8 cellular contexts compared by ENCODE assay signal in genomic region chr5:80204808-80205614, GRCh38. TPM values are rescaled to one million over a fixed set of nuclear protein-coding genes. Genes with fewer than 3 reads are reported as not detected.
DNase-seq lines count a peak whose midpoint lies in the region; ATAC-seq and TF ChIP-seq lines count a peak whose summit lies in the region.

No MANE protein-coding gene starts in this region.

- H3K27ac Mint-ChIP-seq in activated CD4-positive, alpha-beta memory T cell treated with anti-CD3 and anti-CD28 coated beads, Interleukin-2, amount 10 ng/mL, durations not matched to agents 7 days and 5 days, result peak overlapping the region; percentile 55

- H3K9me3 ChIP-seq in right cardiac atrium (ENCODE audit: control insufficient read depth, low read length) (no peaks in the 10 kb centered on the region), stomach (no peaks in the 10 kb centered on the region)

- H3K36me3 ChIP-seq in stomach, result peaks cover 4 to 24% (median 21%) of the 10 kb centered on the region in 4 donors

- H3K27me3 ChIP-seq in right cardiac atrium (ENCODE audit: control insufficient read depth, insufficient read depth), result no peaks in the 10 kb centered on the region
- no peaks in the 10 kb centered on the region for H3K27me3 ChIP-seq in stomach

- H3K27ac ChIP-seq in right cardiac atrium (ENCODE audit: low read length) (peak overlapping the region; percentile 37), stomach (peak overlapping the region; percentile 11 to 64 (median 33))

- H3K4me1 Mint-ChIP-seq in activated CD4-positive, alpha-beta memory T cell treated with anti-CD3 and anti-CD28 coated beads, Interleukin-2, amount 10 ng/mL, durations not matched to agents 7 days and 5 days, result peaks cover 60% of the 10 kb centered on the region

- DNase-seq in SKM-1 treated with dmso at 0.1 percent for 144 hours (lab: John Stamatoyannopoulos, UW; ENCODE audit: unreplicated experiment), result peak; percentile 37
- no peak for DNase-seq in SKM-1 (lab: John Stamatoyannopoulos, UW; ENCODE audit: unreplicated experiment)
- DNase-seq in activated CD4-positive, alpha-beta memory T cell treated with anti-CD3 and anti-CD28 coated beads, Interleukin-2, amount 10 ng/mL, durations not matched to agents 7 days and 5 days, result no peak
- DNase-seq in right cardiac atrium, result peak in 1 of 3 donors; percentile 51
- DNase-seq in stomach, result peak; percentile 46
- DNase-seq in NCI-H2107 treated with DMSO at 0.1 percent for 48 hours (lab: John Stamatoyannopoulos, UW; ENCODE audit: unreplicated experiment), result no peak

- TF ChIP-seq CTCF in stomach (IDR thresholded peaks at IDR 0.05), result no peak

- H3K4me1 ChIP-seq in right cardiac atrium (ENCODE audit: control insufficient read depth, insufficient read depth, low read length) (peaks cover 5% of the 10 kb centered on the region), stomach (peaks cover 10 to 61% (median 45%) of the 10 kb centered on the region in 4 donors)

- H3K9me3 Mint-ChIP-seq in activated CD4-positive, alpha-beta memory T cell treated with anti-CD3 and anti-CD28 coated beads, Interleukin-2, amount 10 ng/mL, durations not matched to agents 7 days and 5 days, result peaks cover 2% of the 10 kb centered on the region

- TF ChIP-seq EP300 in stomach (IDR thresholded peaks at IDR 0.05), result no peak

- ATAC-seq in right cardiac atrium (peak; percentile 79 to 80), HG03139 (IDR thresholded peaks at IDR 0.05; ENCODE audit: unreplicated experiment) (no peak), HG03045 (IDR thresholded peaks at IDR 0.05; ENCODE audit: unreplicated experiment) (no peak)

- POLR2A ChIA-PET in activated CD4-positive, alpha-beta memory T cell treated with anti-CD3 and anti-CD28 coated beads, Interleukin-2, amount 10 ng/mL, durations not matched to agents 7 days and 5 days (lab: Charles Lee), result interaction anchor here (0.8 to 5.7 kb wide), 9 partner anchors 11 to 87 kb away, joined by 3 to 49 read pairs (median 4); partner anchors contain the start of gene SERINC5

- no peak overlapping the region for H3K4me3 Mint-ChIP-seq in activated CD4-positive, alpha-beta memory T cell treated with anti-CD3 and anti-CD28 coated beads, Interleukin-2, amount 10 ng/mL, durations not matched to agents 7 days and 5 days

- intact Hi-C loops in right cardiac atrium (cut with DNase I), result no loop called here
- intact Hi-C loops in stomach (cut with DNase I; ENCODE audit: low total_unique reads), result no loop called here

- no peak for TF ChIP-seq POLR2A in stomach (IDR thresholded peaks at IDR 0.05)

- no peaks in the 10 kb centered on the region for H3K27me3 Mint-ChIP-seq in activated CD4-positive, alpha-beta memory T cell treated with anti-CD3 and anti-CD28 coated beads, Interleukin-2, amount 10 ng/mL, durations not matched to agents 7 days and 5 days

- H3K4me3 ChIP-seq in right cardiac atrium (ENCODE audit: low read length), result no peak overlapping the region
- H3K4me3 ChIP-seq in stomach, result no peak overlapping the region

- CTCF ChIA-PET in activated CD4-positive, alpha-beta memory T cell treated with anti-CD3 and anti-CD28 coated beads, Interleukin-2, amount 10 ng/mL, durations not matched to agents 7 days and 5 days (lab: Charles Lee), result interaction anchor here (0.7 to 3.6 kb wide), 9 partner anchors 8 to 115 kb away, joined by 3 to 29 read pairs (median 6); no protein-coding TSS in a partner anchor

- 43% methylated on average over 10 of the region's 10 CpGs for WGBS in right cardiac atrium
- 39 to 48% (median 44%) methylated on average over 10 of the region's 10 CpGs for WGBS in stomach, 5 donors

- peaks cover 68% of the 10 kb centered on the region for H3K36me3 Mint-ChIP-seq in activated CD4-positive, alpha-beta memory T cell treated with anti-CD3 and anti-CD28 coated beads, Interleukin-2, amount 10 ng/mL, durations not matched to agents 7 days and 5 days (ENCODE audit: low read depth)

RNA-seq across cellular contexts. Expression of gene SERINC5, which starts 50.8 kb away (rescaled TPM):
- total RNA-seq in activated CD4-positive, alpha-beta memory T cell treated with anti-CD3 and anti-CD28 coated beads, Interleukin-2, amount 10 ng/mL, durations not matched to agents 7 days and 5 days, result 10 to 100 TPM; 59.1 to 60.6 TPM
- total RNA-seq in right cardiac atrium, result 10 to 100 TPM; 11.1 to 13.4 (median 12.4) TPM
- 3.5 TPM for polyA plus RNA-seq in right cardiac atrium
- 10 to 100 TPM; 16.9 to 71.4 (median 34.3) TPM for total RNA-seq in stomach
- 1 to 10 TPM; 2.4 to 5.0 (median 3.3) TPM for polyA plus RNA-seq in stomach

Comparison
In these comparisons a context has a peak if more than half of its experiments do, and no peak if none do; other contexts are left out.
1. DNase-seq: peak in SKM-1 treated with dmso at 0.1 percent for 144 hours (single experiment) and stomach (single experiment); none in SKM-1 (single experiment), activated CD4-positive, alpha-beta memory T cell treated with anti-CD3 and anti-CD28 coated beads, Interleukin-2, amount 10 ng/mL, durations not matched to agents 7 days and 5 days (single experiment) and NCI-H2107 treated with DMSO at 0.1 percent for 48 hours (single experiment).
2. ATAC-seq: peak in right cardiac atrium (2 of 2); none in HG03139 (single experiment) and HG03045 (single experiment).